1 cellular context compared by ENCODE assay signal in the genomic region with DNA sequence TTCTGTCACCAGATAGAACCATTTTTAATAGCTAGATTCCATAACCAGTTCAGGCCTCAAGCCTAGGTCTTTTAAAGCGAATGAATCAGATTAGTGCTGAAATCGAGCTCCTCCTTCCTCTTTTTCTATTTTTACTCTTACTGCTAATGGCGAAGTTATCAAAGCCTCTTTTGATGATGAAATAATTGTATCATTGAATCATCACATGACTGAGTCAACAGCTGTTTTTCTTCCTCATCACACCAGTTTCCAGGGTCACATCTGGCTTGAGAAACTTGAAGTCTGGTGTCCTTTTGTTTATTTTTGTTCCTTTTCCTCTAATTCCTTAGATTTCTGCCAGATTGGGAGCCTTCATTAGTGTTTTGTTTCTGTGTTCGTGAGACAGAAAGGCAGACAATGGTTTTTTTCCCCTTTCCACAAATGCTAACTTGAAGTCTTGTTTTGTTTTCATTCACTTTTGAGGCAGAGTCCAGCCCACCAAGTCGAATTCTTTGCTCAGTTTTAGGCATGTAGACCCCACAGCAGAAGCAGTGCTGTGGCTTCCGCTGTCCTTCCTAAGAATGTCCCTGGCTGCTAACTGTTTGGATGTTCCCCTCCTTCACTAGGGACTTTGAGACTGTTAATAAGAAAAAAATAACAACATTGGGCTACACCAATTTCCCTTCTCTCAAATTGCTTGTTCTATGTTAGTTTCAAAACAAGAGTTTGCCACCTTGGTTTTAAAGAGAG.
A peak's percentile ranks its signal among the peaks of the same experiment; 100 is the strongest.
TF ChIP-seq lines count a peak whose summit lies in the region.

No MANE protein-coding gene starts in this region.

TF ChIP-seq in HepG2, 621 proteins besides CTCF, POLR2A, EP300 and RAD21:
- TF ChIP-seq ATF7 (IDR thresholded peaks at IDR 0.05) (peak; percentile 23; the same call in 1 of the 2 replicates), ATF7 (CRISPR knock-in tag; IDR thresholded peaks at IDR 0.05) (no peak), DMAP1 (CRISPR knock-in tag; IDR thresholded peaks at IDR 0.05) (no peak)
